Comparison of ENCODE assay signal across 29 cellular contexts in genomic region chr6:31142356-31142755, GRCh38. TPM values are rescaled to one million over a fixed set of nuclear protein-coding genes. Genes with fewer than 3 reads are reported as not detected.
A peak's percentile ranks its signal among the peaks of the same experiment; 100 is the strongest.
DNase-seq lines count a peak whose midpoint lies in the region; ATAC-seq and TF ChIP-seq lines count a peak whose summit lies in the region.
"Had no signal": no experiment of that assay in that cellular context is flagged by ENCODE, and none has a peak within 500 bp of the region (broad histone marks: within the 10 kb centered on the region; RNA-seq: fewer than 3 reads in every experiment).

No MANE protein-coding gene starts in this region.

- BruUV-seq in MCF 10A (replicated peaks; lab: Mats Ljungman, UMichigan) (TSS peak; percentile 43), mammary epithelial cell (replicated peaks; lab: Mats Ljungman, UMichigan) (no TSS peak)

- H2AFZ ChIP-seq in mammary epithelial cell (ENCODE audit: low read depth, low read length): no peak overlapping the region
- H2AFZ ChIP-seq: parathyroid adenoma had no signal

- 0% methylated on average over 2 of the region's 2 CpGs for WGBS in mammary epithelial cell (ENCODE audit: low coverage, missing lambda C conversion rate)

- no peak for TF ChIP-seq CTCF in MCF 10A (IDR thresholded peaks at IDR 0.05; ENCODE audit: unreplicated experiment)
- TF ChIP-seq CTCF in mammary epithelial cell (conservative IDR thresholded peaks at IDR 0.05 in 1 of 2, IDR thresholded peaks at IDR 0.05 in 1 of 2; ENCODE audit: extremely low read depth in 1 of 2, insufficient read depth in 1 of 2, low read depth in 1 of 2, low read length in 2 of 2): no peak
- no peak for TF ChIP-seq CTCF in WERI-Rb-1 (IDR thresholded peaks at IDR 0.05; ENCODE audit: low read depth, low read length)
- no peak for TF ChIP-seq CTCF in GM10266 (IDR thresholded peaks at IDR 0.05; ENCODE audit: control insufficient read depth, insufficient read depth, low read depth, missing control alignments)

- DNase-seq in MCF 10A (ENCODE audit: unreplicated experiment) (no peak), mammary epithelial cell (no peak), WERI-Rb-1 (peak; percentile 97), islet precursor cell (peak; percentile 78), GM10266 (ENCODE audit: extremely low spot score) (no peak), caudate nucleus (lab: John Stamatoyannopoulos, UW) (no peak)
- DNase-seq in stimulated activated effector memory CD8-positive, alpha-beta T cell treated with anti-CD3 and anti-CD28 coated beads, Interleukin-12 subunit alpha, Interleukin-12 subunit beta, amount 100 ng/mL, for 72 hours (ENCODE audit: low spot score in 2 of 2): no peak
- DNase-seq: activated CD4-positive, alpha-beta T cell treated with anti-CD3 and anti-CD28 coated beads, Interleukin-2, amount 50 U/mL, for 4 hours; activated CD8-positive, alpha-beta memory T cell treated with anti-CD3 and anti-CD28 coated beads, Interleukin-2, amount 50 U/mL, for 4 hours; BE2C; gastrocnemius medialis; KBM-7; naive thymus-derived CD8-positive, alpha-beta T cell; NCI-H774; SHP77; sigmoid colon; stimulated activated CD8-positive, alpha-beta memory T cell treated with anti-CD3 and anti-CD28 coated beads, Interleukin-4, amount 100 ng/mL, for 48 hours; upper lobe of right lung had no signal

- CTCF ChIA-PET in MCF 10A (lab: Yijun Ruan, JAX): interaction anchor here (0.6 to 1.7 kb wide), 3 partner anchors 49 to 224 kb away, joined by 3 to 5 read pairs (median 3); no protein-coding TSS in a partner anchor
- CTCF ChIA-PET in mammary epithelial cell (lab: Charles Lee; ENCODE audit: low non-redundant PET): no interaction called here

- no peak overlapping the region for H3K4me3 ChIP-seq in mammary epithelial cell (replicated peaks in 1 of 3; ENCODE audit: insufficient read depth in 1 of 3, low read depth in 2 of 3, low read length in 3 of 3)
- no peak overlapping the region for H3K4me3 ChIP-seq in WERI-Rb-1 (ENCODE audit: low read depth, low read length)
- H3K4me3 ChIP-seq: A549, gastrocnemius medialis, HAP-1, sigmoid colon, upper lobe of right lung had no signal

- no peak for ATAC-seq in stimulated activated effector memory CD8-positive, alpha-beta T cell treated with anti-CD3 and anti-CD28 coated beads, Interleukin-12 subunit alpha, Interleukin-12 subunit beta, amount 100 ng/mL, for 72 hours
- ATAC-seq in GM21529 (IDR thresholded peaks at IDR 0.05; ENCODE audit: unreplicated experiment): no peak
- ATAC-seq: activated T-helper 17 cell treated with anti-CD3 and anti-CD28 coated beads, Interleukin-2, amount 50 U/mL, for 72 hours; naive thymus-derived CD8-positive, alpha-beta T cell had no signal

- in situ Hi-C loops in mammary epithelial cell (cut with MboI; ENCODE audit: low sequenced_read_pairs in 2 of 2): no loop called here

- H3K4me3 Mint-ChIP-seq in MCF 10A (ENCODE audit: unreplicated experiment): no peak overlapping the region
- H3K4me3 Mint-ChIP-seq in stimulated activated effector memory CD8-positive, alpha-beta T cell treated with anti-CD3 and anti-CD28 coated beads, Interleukin-12 subunit alpha, Interleukin-12 subunit beta, amount 100 ng/mL, for 72 hours: no peak overlapping the region
- H3K4me3 Mint-ChIP-seq: activated naive CD8-positive, alpha-beta T cell; activated T-helper 17 cell treated with anti-CD3 and anti-CD28 coated beads, Interleukin-2, amount 50 U/mL, for 72 hours; naive thymus-derived CD8-positive, alpha-beta T cell; T-helper 1 cell treated with Interleukin-12 subunit alpha and Interleukin-12 subunit beta and Interleukin-4 antibody, amounts not matched to agents 30 μg/mL and 1 μg/mL, for 36 hours had no signal

- no peaks in the 10 kb centered on the region for H3K9me3 Mint-ChIP-seq in MCF 10A (ENCODE audit: unreplicated experiment)
- H3K9me3 Mint-ChIP-seq in stimulated activated effector memory CD8-positive, alpha-beta T cell treated with anti-CD3 and anti-CD28 coated beads, Interleukin-12 subunit alpha, Interleukin-12 subunit beta, amount 100 ng/mL, for 72 hours: no peaks in the 10 kb centered on the region
- H3K9me3 Mint-ChIP-seq: activated T-helper 17 cell treated with anti-CD3 and anti-CD28 coated beads, Interleukin-2, amount 50 U/mL, for 72 hours; naive thymus-derived CD8-positive, alpha-beta T cell; T-helper 1 cell treated with Interleukin-12 subunit alpha and Interleukin-12 subunit beta and Interleukin-4 antibody, amounts not matched to agents 30 μg/mL and 1 μg/mL, for 36 hours had no signal

- no peak overlapping the region for H3K9ac ChIP-seq in mammary epithelial cell (ENCODE audit: insufficient read depth, low read length)
- H3K9ac ChIP-seq: parathyroid adenoma had no signal

- H3K4me1 Mint-ChIP-seq in MCF 10A (ENCODE audit: insufficient read depth, unreplicated experiment): peaks cover 14% of the 10 kb centered on the region
- peaks cover 6% of the 10 kb centered on the region for H3K4me1 Mint-ChIP-seq in stimulated activated effector memory CD8-positive, alpha-beta T cell treated with anti-CD3 and anti-CD28 coated beads, Interleukin-12 subunit alpha, Interleukin-12 subunit beta, amount 100 ng/mL, for 72 hours

- H3K27ac ChIP-seq in mammary epithelial cell (ENCODE audit: insufficient read depth, low read depth, low read length): no peak overlapping the region
- H3K27ac ChIP-seq in WERI-Rb-1: peak overlapping the region; percentile 83
- H3K27ac ChIP-seq in caudate nucleus (ENCODE audit: low read depth, low read length): no peak overlapping the region
- H3K27ac ChIP-seq: A549, parathyroid adenoma, upper lobe of right lung, VCaP had no signal

- peaks cover 26% of the 10 kb centered on the region for H3K36me3 Mint-ChIP-seq in MCF 10A (ENCODE audit: insufficient read depth, unreplicated experiment)
- H3K36me3 Mint-ChIP-seq in stimulated activated effector memory CD8-positive, alpha-beta T cell treated with anti-CD3 and anti-CD28 coated beads, Interleukin-12 subunit alpha, Interleukin-12 subunit beta, amount 100 ng/mL, for 72 hours: peaks cover 10% of the 10 kb centered on the region

- POLR2A ChIA-PET in MCF 10A (lab: Yijun Ruan, JAX): no interaction called here

- H3K27me3 ChIP-seq in mammary epithelial cell (ENCODE audit: insufficient read depth, low read length) (no peaks in the 10 kb centered on the region), WERI-Rb-1 (ENCODE audit: insufficient read depth, low read depth, severe bottlenecking) (no peaks in the 10 kb centered on the region)
- H3K27me3 ChIP-seq: BE2C, gastrocnemius medialis, sigmoid colon, upper lobe of right lung had no signal

- H3K4me1 ChIP-seq in mammary epithelial cell (ENCODE audit: insufficient read depth, low read length): peaks cover 24% of the 10 kb centered on the region
- H3K4me1 ChIP-seq: BE2C, gastrocnemius medialis, parathyroid adenoma had no signal

- H3K4me2 ChIP-seq in mammary epithelial cell (ENCODE audit: insufficient read depth, low read depth, low read length): no peak overlapping the region
- H3K4me2 ChIP-seq: A549 had no signal

- H3K27ac Mint-ChIP-seq in MCF 10A (ENCODE audit: low read depth, unreplicated experiment): no peak overlapping the region
- peak overlapping the region; percentile 24 for H3K27ac Mint-ChIP-seq in stimulated activated effector memory CD8-positive, alpha-beta T cell treated with anti-CD3 and anti-CD28 coated beads, Interleukin-12 subunit alpha, Interleukin-12 subunit beta, amount 100 ng/mL, for 72 hours
- H3K27ac Mint-ChIP-seq: activated naive CD8-positive, alpha-beta T cell; activated T-helper 17 cell treated with anti-CD3 and anti-CD28 coated beads, Interleukin-2, amount 50 U/mL, for 72 hours; naive thymus-derived CD8-positive, alpha-beta T cell; T-helper 1 cell treated with Interleukin-12 subunit alpha and Interleukin-12 subunit beta and Interleukin-4 antibody, amounts not matched to agents 30 μg/mL and 1 μg/mL, for 36 hours had no signal

- H3K9me3 ChIP-seq in mammary epithelial cell (replicated peaks; ENCODE audit: insufficient read depth, low read length) (no peaks in the 10 kb centered on the region), WERI-Rb-1 (ENCODE audit: severe bottlenecking) (peaks cover 2% of the 10 kb centered on the region)
- H3K9me3 ChIP-seq: A549, BE2C, gastrocnemius medialis, HAP-1, sigmoid colon, upper lobe of right lung had no signal

- no peaks in the 10 kb centered on the region for H4K20me1 ChIP-seq in mammary epithelial cell (ENCODE audit: insufficient read depth, low read length)

- dilution Hi-C loops in mammary epithelial cell (cut with HindIII; ENCODE audit: low sequenced_read_pairs): no loop called here

- no peaks in the 10 kb centered on the region for H3K27me3 Mint-ChIP-seq in MCF 10A (ENCODE audit: insufficient read depth, unreplicated experiment)
- H3K27me3 Mint-ChIP-seq: activated naive CD8-positive, alpha-beta T cell; activated T-helper 17 cell treated with anti-CD3 and anti-CD28 coated beads, Interleukin-2, amount 50 U/mL, for 72 hours had no signal

- H3K79me2 ChIP-seq in mammary epithelial cell (ENCODE audit: insufficient read depth, low read length): no peaks in the 10 kb centered on the region
- H3K79me2 ChIP-seq: parathyroid adenoma had no signal

- H3K36me3 ChIP-seq in mammary epithelial cell (ENCODE audit: insufficient read depth, low read length) (no peaks in the 10 kb centered on the region), WERI-Rb-1 (peaks cover 50% of the 10 kb centered on the region)
- H3K36me3 ChIP-seq: BE2C, upper lobe of right lung had no signal

- intact Hi-C loops in MCF 10A (cut with micrococcal nuclease) (no loop called here), mammary epithelial cell (cut with micrococcal nuclease) (no loop called here)

RNA-seq across cellular contexts. Expression of gene PSORS1C2, which starts 3.5 kb away (rescaled TPM):
- total RNA-seq in MCF 10A (2022) (not detected in 2 replicates), mammary epithelial cell (not detected)
- not detected for polyA plus RNA-seq in mammary epithelial cell
- polyA minus RNA-seq in mammary epithelial cell: not detected
- total RNA-seq: activated T-helper 17 cell treated with anti-CD3 and anti-CD28 coated beads, Interleukin-2, amount 50 U/mL, for 72 hours; astrocyte; gastrocnemius medialis; kidney epithelial cell; naive thymus-derived CD8-positive, alpha-beta T cell; OCI-LY7; sigmoid colon; upper lobe of right lung had no signal
- polyA plus RNA-seq: naive thymus-derived CD8-positive, alpha-beta T cell; sigmoid colon had no signal

RNA-seq across cellular contexts. Expression of gene CCHCR1, which starts 15.2 kb away (rescaled TPM):
- total RNA-seq in MCF 10A (2022): 18.4 and 21.4 TPM in 2 replicates
- 10 to 100 TPM; 12.8 to 24.0 TPM for total RNA-seq in mammary epithelial cell
- polyA plus RNA-seq in mammary epithelial cell: 15.0 TPM
- polyA minus RNA-seq in mammary epithelial cell: 15.7 TPM

RNA-seq across cellular contexts. Expression of gene TCF19, which starts 16.0 kb away (rescaled TPM):
- total RNA-seq in MCF 10A (2022) (3.6 and 6.5 TPM in 2 replicates), mammary epithelial cell (10 to 100 TPM in 1 of 2 donors, 1 to 10 TPM in 1; 5.5 to 29.7 TPM)
- 25.9 TPM for polyA plus RNA-seq in mammary epithelial cell
- 35.6 TPM for polyA minus RNA-seq in mammary epithelial cell

RNA-seq across cellular contexts. Expression of gene CDSN, which starts 22.1 kb away (rescaled TPM):
- total RNA-seq in MCF 10A (2022) (0.16 TPM in 1 of 2 replicates, not detected in the other), mammary epithelial cell (1 to 10 TPM in 1 of 2 donors, under 1 TPM in 1; 0.80 to 1.2 TPM)
- polyA plus RNA-seq in mammary epithelial cell: 2.8 TPM
- 4.7 TPM for polyA minus RNA-seq in mammary epithelial cell
- total RNA-seq: activated T-helper 17 cell treated with anti-CD3 and anti-CD28 coated beads, Interleukin-2, amount 50 U/mL, for 72 hours; gastrocnemius medialis; kidney epithelial cell; naive thymus-derived CD8-positive, alpha-beta T cell; OCI-LY7; sigmoid colon; upper lobe of right lung had no signal
- polyA plus RNA-seq: A549; naive thymus-derived CD8-positive, alpha-beta T cell; sigmoid colon had no signal

RNA-seq across cellular contexts. Expression of gene PSORS1C1, which starts 27.8 kb away (rescaled TPM):
- total RNA-seq in MCF 10A (2022): 7.7 and 11.7 TPM in 2 replicates
- 10 to 100 TPM in 1 of 2 donors, 1 to 10 TPM in 1; 3.7 to 19.6 TPM for total RNA-seq in mammary epithelial cell
- polyA plus RNA-seq in mammary epithelial cell: 3.3 TPM
- polyA minus RNA-seq in mammary epithelial cell: 6.3 TPM
- total RNA-seq: activated T-helper 17 cell treated with anti-CD3 and anti-CD28 coated beads, Interleukin-2, amount 50 U/mL, for 72 hours; gastrocnemius medialis; naive thymus-derived CD8-positive, alpha-beta T cell; OCI-LY7 had no signal
- polyA plus RNA-seq: naive thymus-derived CD8-positive, alpha-beta T cell had no signal

Comparison
In these comparisons a context has a peak if more than half of its experiments do, and no peak if none do; other contexts are left out.
1. DNase-seq: peak in WERI-Rb-1 (single experiment) and islet precursor cell (single experiment); none in MCF 10A (single experiment), mammary epithelial cell (single experiment), stimulated activated effector memory CD8-positive, alpha-beta T cell treated with anti-CD3 and anti-CD28 coated beads, Interleukin-12 subunit alpha, Interleukin-12 subunit beta, amount 100 ng/mL, for 72 hours (0 of 2), GM10266 (single experiment) and caudate nucleus (0 of 61).